In the genomic region with DNA sequence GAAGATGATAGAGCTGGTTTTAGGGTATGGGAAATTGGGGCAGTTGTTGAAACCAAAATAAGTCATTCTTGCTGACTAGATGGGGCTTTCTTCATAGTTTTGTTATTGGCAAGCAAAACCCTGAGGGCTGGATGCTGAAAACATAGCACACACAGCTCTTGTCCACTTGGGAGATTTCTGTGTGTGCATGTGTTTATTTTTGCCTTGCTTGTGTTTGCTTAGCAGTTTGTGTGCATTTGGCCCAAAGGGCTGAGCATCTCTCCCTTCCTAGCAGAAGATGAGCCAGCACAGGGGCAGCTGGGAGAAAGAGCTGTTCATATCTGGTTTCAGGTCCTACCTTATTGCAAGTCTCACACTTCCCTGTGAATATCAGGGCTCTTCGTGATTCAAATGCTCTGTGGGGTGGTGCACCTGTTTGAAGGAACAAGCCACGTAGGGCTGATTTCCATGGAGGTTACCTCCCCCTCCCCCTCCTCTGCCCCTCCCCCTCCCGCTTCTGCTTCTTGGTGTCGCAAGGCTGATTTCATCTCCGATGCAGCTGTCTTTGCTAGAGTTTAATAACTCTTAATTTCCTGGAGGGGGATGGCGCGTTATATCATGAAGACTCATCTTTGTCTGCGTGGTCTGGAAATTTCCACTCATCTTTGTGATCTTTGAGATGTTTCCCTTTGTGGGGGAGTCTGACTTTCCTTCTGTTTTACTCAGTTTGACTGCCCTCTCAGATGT, we compare ENCODE assay signal across 8 cellular contexts.
DNase-seq lines count a peak whose midpoint lies in the region; ATAC-seq lines count a peak whose summit lies in the region.

No MANE protein-coding gene starts in this region.

- peaks cover 41% of the 10 kb centered on the region for H3K36me3 Mint-ChIP-seq in central memory CD8-positive, alpha-beta T cell (ENCODE audit: insufficient read depth)

- H3K27ac Mint-ChIP-seq in central memory CD8-positive, alpha-beta T cell (ENCODE audit: low read depth) = peak overlapping the region; percentile 22

- no peaks in the 10 kb centered on the region for H3K9me3 Mint-ChIP-seq in central memory CD8-positive, alpha-beta T cell

- DNase-seq in DMS53 treated with DMSO at 0.1 percent for 48 hours (lab: John Stamatoyannopoulos, UW; ENCODE audit: unreplicated experiment) (peak; percentile 75), NCI-H82 (lab: John Stamatoyannopoulos, UW) (no peak), islet precursor cell (no peak), COLO829 (ENCODE audit: low spot score) (no peak)
- DNase-seq in central memory CD8-positive, alpha-beta T cell (ENCODE audit: low spot score in 2 of 2) = no peak
- DNase-seq in stimulated activated CD4-positive, alpha-beta T cell treated with anti-CD3 and anti-CD28 coated beads, Interleukin-4, amount 100 ng/mL, for 4 hours = peak; percentile 26 to 49

- H3K27me3 Mint-ChIP-seq in central memory CD8-positive, alpha-beta T cell = no peaks in the 10 kb centered on the region

- no peak overlapping the region for H3K4me3 Mint-ChIP-seq in central memory CD8-positive, alpha-beta T cell

- peaks cover 11% of the 10 kb centered on the region for H3K4me1 Mint-ChIP-seq in central memory CD8-positive, alpha-beta T cell

- peak; percentile 60 for ATAC-seq in GM19455 (IDR thresholded peaks at IDR 0.05; ENCODE audit: unreplicated experiment)
- ATAC-seq in HG03575 (IDR thresholded peaks at IDR 0.05; ENCODE audit: extremely low read depth, insufficient number of reproducible peaks, low FRiP score, unreplicated experiment) = peak; percentile 37
- ATAC-seq in central memory CD8-positive, alpha-beta T cell (replicated peaks; ENCODE audit: extremely low read depth, poor library complexity, severe bottlenecking) = no peak

Comparison
In these comparisons a context has a peak if more than half of its experiments do, and no peak if none do; other contexts are left out.
1. DNase-seq: peak in DMS53 treated with DMSO at 0.1 percent for 48 hours (single experiment) and stimulated activated CD4-positive, alpha-beta T cell treated with anti-CD3 and anti-CD28 coated beads, Interleukin-4, amount 100 ng/mL, for 4 hours (2 of 2); none in central memory CD8-positive, alpha-beta T cell (0 of 2), NCI-H82 (single experiment), islet precursor cell (single experiment) and COLO829 (single experiment).